12 cellular contexts compared by ENCODE assay signal in genomic region chr10:7457478-7458316, GRCh38. TPM values are rescaled to one million over a fixed set of nuclear protein-coding genes. Genes with fewer than 3 reads are reported as not detected.
A peak's percentile ranks its signal among the peaks of the same experiment; 100 is the strongest.
DNase-seq lines count a peak whose midpoint lies in the region; ATAC-seq, FAIRE-seq and TF ChIP-seq lines count a peak whose summit lies in the region.
"Had no signal": no experiment of that assay in that cellular context is flagged by ENCODE, and none has a peak within 500 bp of the region (broad histone marks: within the 10 kb centered on the region; RNA-seq: fewer than 3 reads in every experiment).

No MANE protein-coding gene starts in this region.

- no peak overlapping the region for H3K9ac ChIP-seq in BLaER1

- H3K4me3 ChIP-seq in BLaER1, result no peak overlapping the region
- no peak overlapping the region for H3K4me3 ChIP-seq in foreskin fibroblast (ENCODE audit: low read depth in 1 of 2, low read length in 2 of 2)

- DNase-seq in NOMO-1 treated with dmso at 0.1 percent for 144 hours (lab: John Stamatoyannopoulos, UW; ENCODE audit: unreplicated experiment) (peak; percentile 43), frontal cortex (ENCODE audit: low spot score in 2 of 2) (no peak), foreskin fibroblast (no peak), GM13977 (ENCODE audit: low spot score) (no peak)
- DNase-seq: cortex of kidney, NCI-H524 had no signal

- peak; percentile 89 for ATAC-seq in GM19351 (IDR thresholded peaks at IDR 0.05; ENCODE audit: unreplicated experiment)
- peak; percentile 83 for ATAC-seq in HG02884 (IDR thresholded peaks at IDR 0.05; ENCODE audit: unreplicated experiment)
- no peak for ATAC-seq in HG03097 (IDR thresholded peaks at IDR 0.05; ENCODE audit: low FRiP score, unreplicated experiment)
- ATAC-seq: activated T-helper 17 cell treated with anti-CD3 and anti-CD28 coated beads, Interleukin-2, amount 50 U/mL, for 72 hours had no signal

- no peak for TF ChIP-seq CTCF in foreskin fibroblast (IDR thresholded peaks at IDR 0.05; ENCODE audit: low read depth, low read length)
- no peak for TF ChIP-seq CTCF in GM13977 (IDR thresholded peaks at IDR 0.05; ENCODE audit: extremely low read depth, insufficient read depth, missing control alignments)

- H3K36me3 ChIP-seq in BLaER1, result no peaks in the 10 kb centered on the region

- no peaks in the 10 kb centered on the region for H3K27me3 ChIP-seq in BLaER1

- no peaks in the 10 kb centered on the region for H3K9me3 ChIP-seq in BLaER1

- peak overlapping the region; percentile 46 for H3K4me2 ChIP-seq in BLaER1

- H3K4me1 ChIP-seq in BLaER1, result peaks cover 17% of the 10 kb centered on the region

- no peaks in the 10 kb centered on the region for H4K20me1 ChIP-seq in BLaER1

- in situ Hi-C loops in GM13977 (cut with MboI; ENCODE audit: low pct_unique_long_range_greater_than_20kb, low sequenced_read_pairs, unreplicated experiment), result no loop called here

- no peak for FAIRE-seq in frontal cortex (lab: Jason Lieb, UNC)
- FAIRE-seq: HTR-8/SVneo had no signal

- no peak overlapping the region; the same call in 1 of the 2 replicates for H3K27ac ChIP-seq in BLaER1

RNA-seq across cellular contexts. Expression of gene SFMBT2, which starts 46.9 kb away (rescaled TPM):
- total RNA-seq in frontal cortex, result 22.0 TPM
